9 cellular contexts compared by ENCODE assay signal in genomic region chr6:159983641-159984080, GRCh38. TPM values are rescaled to one million over a fixed set of nuclear protein-coding genes. Genes with fewer than 3 reads are reported as not detected.
DNase-seq lines count a peak whose midpoint lies in the region; ATAC-seq and TF ChIP-seq lines count a peak whose summit lies in the region.
"Had no signal": no experiment of that assay in that cellular context is flagged by ENCODE, and none has a peak within 500 bp of the region (broad histone marks: within the 10 kb centered on the region; RNA-seq: fewer than 3 reads in every experiment).

No MANE protein-coding gene starts in this region.

- peak overlapping the region; percentile 78 for H3K4me3 Mint-ChIP-seq in activated CD8-positive, alpha-beta T cell treated with anti-CD3 and anti-CD28 coated beads for 36 hours
- H3K4me3 Mint-ChIP-seq in immature natural killer cell, result peak overlapping the region; percentile 81 to 94 (median 85)

- CTCF ChIA-PET in activated CD8-positive, alpha-beta T cell treated with anti-CD3 and anti-CD28 coated beads for 36 hours (lab: Charles Lee), result interaction anchor here (0.8 to 1.7 kb wide), 3 partner anchors 13 to 31 kb away, joined by 3 to 5 read pairs (median 5); no protein-coding TSS in a partner anchor

- no peaks in the 10 kb centered on the region for H3K27me3 Mint-ChIP-seq in activated CD8-positive, alpha-beta T cell treated with anti-CD3 and anti-CD28 coated beads for 36 hours
- peaks cover 4% of the 10 kb centered on the region in 3 donors for H3K27me3 Mint-ChIP-seq in immature natural killer cell (ENCODE audit: low read depth in 3 of 3)

- peak; percentile 41 for DNase-seq in Right ventricle myocardium superior
- DNase-seq in cardiac septum (ENCODE audit: low spot score), result no peak
- DNase-seq in activated CD8-positive, alpha-beta T cell treated with anti-CD3 and anti-CD28 coated beads for 36 hours, result no peak
- DNase-seq in immature natural killer cell, result no peak
- no peak for DNase-seq in vagina (ENCODE audit: extremely low spot score in 2 of 2)
- no peak for DNase-seq in H7
- no peak for DNase-seq in glomerular visceral epithelial cell (ENCODE audit: extremely low spot score)
- DNase-seq: amniotic stem cell had no signal

- no peaks in the 10 kb centered on the region for H3K9me3 Mint-ChIP-seq in activated CD8-positive, alpha-beta T cell treated with anti-CD3 and anti-CD28 coated beads for 36 hours
- H3K9me3 Mint-ChIP-seq in immature natural killer cell, result no peaks in the 10 kb centered on the region

- TF ChIP-seq CTCF in activated CD8-positive, alpha-beta T cell treated with anti-CD3 and anti-CD28 coated beads for 36 hours (IDR thresholded peaks at IDR 0.05), result no peak
- no peak for TF ChIP-seq CTCF in vagina (IDR thresholded peaks at IDR 0.05)

- POLR2A ChIA-PET in activated CD8-positive, alpha-beta T cell treated with anti-CD3 and anti-CD28 coated beads for 36 hours (lab: Charles Lee), result interaction anchor here (0.9 to 6.6 kb wide), 3 partner anchors 14 to 32 kb away, joined by 3 to 57 read pairs (median 18); partner anchors contain the start of gene IGF2R

- H3K36me3 Mint-ChIP-seq in activated CD8-positive, alpha-beta T cell treated with anti-CD3 and anti-CD28 coated beads for 36 hours (ENCODE audit: low read depth), result peaks cover 28% of the 10 kb centered on the region
- H3K36me3 Mint-ChIP-seq in immature natural killer cell, result peaks cover 0 to 4% (median 3%) of the 10 kb centered on the region in 3 donors

- no peak for TF ChIP-seq POLR2A in vagina (IDR thresholded peaks at IDR 0.05)

- H3K27ac ChIP-seq in vagina, result peak overlapping the region; percentile 22

- no peak overlapping the region for H3K4me3 ChIP-seq in vagina
- no peak overlapping the region for H3K4me3 ChIP-seq in H7 (ENCODE audit: insufficient read depth, low read depth, low read length)

- intact Hi-C loops in Right ventricle myocardium superior (cut with DNase I), result no loop called here
- intact Hi-C loops in cardiac septum (cut with DNase I), result loop anchor here (5.0 kb wide), 1 partner anchor 44 kb away; no protein-coding TSS in a partner anchor
- intact Hi-C loops in activated CD8-positive, alpha-beta T cell treated with anti-CD3 and anti-CD28 coated beads for 36 hours (cut with micrococcal nuclease), result loop anchor here (5.0 kb wide), 1 partner anchor 34 kb away; no protein-coding TSS in a partner anchor
- intact Hi-C loops in vagina (cut with DNase I), result loop anchor here (10.0 kb wide), 1 partner anchor 51 kb away; no protein-coding TSS in a partner anchor

- ATAC-seq in Right ventricle myocardium superior (ENCODE audit: poor library complexity) (peak; percentile 14), HG02759 (IDR thresholded peaks at IDR 0.05; ENCODE audit: unreplicated experiment) (no peak)
- no peak for ATAC-seq in activated CD8-positive, alpha-beta T cell treated with anti-CD3 and anti-CD28 coated beads for 36 hours

- no peaks in the 10 kb centered on the region for H3K9me3 ChIP-seq in vagina

- peaks cover 91% of the 10 kb centered on the region for H3K4me1 ChIP-seq in vagina

- H3K4me1 Mint-ChIP-seq in activated CD8-positive, alpha-beta T cell treated with anti-CD3 and anti-CD28 coated beads for 36 hours (ENCODE audit: low read depth), result peaks cover 90% of the 10 kb centered on the region
- peaks cover 97 to 100% of the 10 kb centered on the region in 2 donors for H3K4me1 Mint-ChIP-seq in immature natural killer cell

- H3K27me3 ChIP-seq in vagina (no peaks in the 10 kb centered on the region), H7 (ENCODE audit: control insufficient read depth, insufficient read depth, low read length) (no peaks in the 10 kb centered on the region)

- peak overlapping the region; percentile 98 for H3K27ac Mint-ChIP-seq in activated CD8-positive, alpha-beta T cell treated with anti-CD3 and anti-CD28 coated beads for 36 hours
- H3K27ac Mint-ChIP-seq in immature natural killer cell, result peak overlapping the region; percentile 97 to 100 (median 98)

- H3K36me3 ChIP-seq in vagina (no peaks in the 10 kb centered on the region), H7 (replicated peaks; ENCODE audit: control insufficient read depth, insufficient read depth, low read length) (no peaks in the 10 kb centered on the region)

RNA-seq across cellular contexts. Expression of gene IGF2R, which starts 14.8 kb away (rescaled TPM):
- total RNA-seq in Right ventricle myocardium superior, result 68.4 TPM
- total RNA-seq in cardiac septum, result 54.6 TPM
- 10 to 100 TPM; 81.7 to 82.4 TPM for total RNA-seq in activated CD8-positive, alpha-beta T cell treated with anti-CD3 and anti-CD28 coated beads for 36 hours
- 10 to 100 TPM; 17.2 to 54.9 (median 21.4) TPM for polyA plus RNA-seq in immature natural killer cell
- total RNA-seq in vagina, result 73.4 TPM
- total RNA-seq in H7 (2014; rRNA removed; shearing (Covaris generic)), result 27.9 and 29.4 TPM in 2 replicates
